8 cellular contexts compared by ENCODE assay signal in genomic region chr6:15879372-15880261, GRCh38.
DNase-seq lines count a peak whose midpoint lies in the region; ATAC-seq and TF ChIP-seq lines count a peak whose summit lies in the region.

No MANE protein-coding gene starts in this region.

- WGBS in heart right ventricle, 2 donors = 25 to 27% methylated on average over 12 of the region's 12 CpGs

- intact Hi-C loops in heart right ventricle (cut with DNase I) = loop anchor here in 2 of 10 donors (10.0 kb wide), 2 partner anchors 185 to 245 kb away; partner anchors contain the start of gene MYLIP (in 1 of the 2)

- H3K36me3 ChIP-seq in heart right ventricle = no peaks in the 10 kb centered on the region

- in situ Hi-C loops in ACHN (cut with HindIII; ENCODE audit: low pct_ligation_motif_present, low pct_unique_long_range_greater_than_20kb, low sequenced_read_pairs) = no loop called here

- no peaks in the 10 kb centered on the region for H3K27me3 ChIP-seq in heart right ventricle

- peaks cover 3 to 33% (median 12%) of the 10 kb centered on the region in 9 donors for H3K4me1 ChIP-seq in heart right ventricle

- H3K27ac ChIP-seq in heart right ventricle = peak overlapping the region in 5 of 10 donors; percentile 18 to 40 (median 32)

- H3K9me3 ChIP-seq in heart right ventricle = no peaks in the 10 kb centered on the region

- ATAC-seq in GM18867 (IDR thresholded peaks at IDR 0.05; ENCODE audit: unreplicated experiment) (peak; percentile 84), HG03025 (IDR thresholded peaks at IDR 0.05; ENCODE audit: low FRiP score, unreplicated experiment) (peak; percentile 69), heart right ventricle (peak; percentile 70 to 91 (median 83))
- peak; percentile 72 to 76 for ATAC-seq in activated T-cell treated with anti-CD3 and anti-CD28 coated beads, Interleukin-2, amount 50 U/mL, for 4 hours

- H3K4me3 ChIP-seq in heart right ventricle = no peak overlapping the region

- H3K4me1 Mint-ChIP-seq in activated T-cell treated with anti-CD3 and anti-CD28 coated beads, Interleukin-2, amount 50 U/mL, for 4 hours (ENCODE audit: low read depth) = peaks cover 20% of the 10 kb centered on the region

- DNase-seq in NCI-H774 (lab: John Stamatoyannopoulos, UW) (peak; percentile 15), heart right ventricle (peak; percentile 76 to 81), ACHN (no peak), NCI-H128 (lab: John Stamatoyannopoulos, UW; ENCODE audit: unreplicated experiment) (no peak)
- peak; percentile 14 for DNase-seq in activated T-cell treated with anti-CD3 and anti-CD28 coated beads, Interleukin-2, amount 50 U/mL, for 4 hours
- peak; percentile 6 for DNase-seq in stimulated activated CD8-positive, alpha-beta memory T cell treated with anti-CD3 and anti-CD28 coated beads, Interleukin-15, amount 100 ng/mL, for 1 hour (ENCODE audit: low read depth)

- no peaks in the 10 kb centered on the region for H3K27me3 Mint-ChIP-seq in activated T-cell treated with anti-CD3 and anti-CD28 coated beads, Interleukin-2, amount 50 U/mL, for 4 hours (ENCODE audit: low read depth)

- no peaks in the 10 kb centered on the region for H3K36me3 Mint-ChIP-seq in activated T-cell treated with anti-CD3 and anti-CD28 coated beads, Interleukin-2, amount 50 U/mL, for 4 hours (ENCODE audit: insufficient read depth)

- no peak for TF ChIP-seq CTCF in heart right ventricle (IDR thresholded peaks at IDR 0.05)

- H3K4me3 Mint-ChIP-seq in activated T-cell treated with anti-CD3 and anti-CD28 coated beads, Interleukin-2, amount 50 U/mL, for 4 hours = no peak overlapping the region

- no peaks in the 10 kb centered on the region for H3K9me3 Mint-ChIP-seq in activated T-cell treated with anti-CD3 and anti-CD28 coated beads, Interleukin-2, amount 50 U/mL, for 4 hours

Comparison
In these comparisons a context has a peak if more than half of its experiments do, and no peak if none do; other contexts are left out.
1. DNase-seq: peak in NCI-H774 (single experiment), activated T-cell treated with anti-CD3 and anti-CD28 coated beads, Interleukin-2, amount 50 U/mL, for 4 hours (single experiment), heart right ventricle (2 of 2) and stimulated activated CD8-positive, alpha-beta memory T cell treated with anti-CD3 and anti-CD28 coated beads, Interleukin-15, amount 100 ng/mL, for 1 hour (single experiment); none in ACHN (single experiment) and NCI-H128 (single experiment).
2. Peak in every context shown above with its lines, with median percentiles within 50 percentile points of each other: ATAC-seq.